Comparison of ENCODE assay signal across 7 cellular contexts in the genomic region with DNA sequence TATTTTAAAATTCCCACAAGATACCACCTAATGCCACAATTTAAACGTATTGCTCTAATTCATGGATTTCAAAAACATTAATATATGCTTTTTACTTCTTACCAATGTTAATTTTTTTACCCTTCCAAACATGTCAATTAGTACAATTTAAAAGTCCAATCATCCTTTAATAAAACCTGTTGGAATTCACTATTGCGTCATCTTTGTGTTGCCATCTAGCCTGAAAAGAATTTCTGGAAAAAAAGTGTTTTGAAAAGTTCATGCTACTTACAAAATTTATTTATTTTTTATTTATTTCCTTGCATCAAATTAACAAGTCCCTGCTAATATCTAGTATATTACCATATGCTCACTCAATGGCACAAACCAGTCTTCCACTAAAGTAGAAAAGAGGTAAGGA. TPM values are rescaled to one million over a fixed set of nuclear protein-coding genes. Genes with fewer than 3 reads are reported as not detected.
A peak's percentile ranks its signal among the peaks of the same experiment; 100 is the strongest.
DNase-seq lines count a peak whose midpoint lies in the region; ATAC-seq, FAIRE-seq and TF ChIP-seq lines count a peak whose summit lies in the region.
"Not testable (repeated sequence)": the region's sequence is repeated elsewhere in the genome, so short reads cannot be mapped to it uniquely, and the experiment has no call there.

No MANE protein-coding gene starts in this region.

- H3K36me3 Mint-ChIP-seq in MCF 10A (ENCODE audit: insufficient read depth, unreplicated experiment) = not testable (repeated sequence)

- TSS peak; percentile 61 for BruUV-seq in A673 (replicated peaks; lab: Mats Ljungman, UMichigan)
- BruUV-seq in MCF 10A (replicated peaks; lab: Mats Ljungman, UMichigan); HepG2 (replicated peaks; lab: Mats Ljungman, UMichigan): not testable (repeated sequence)

- not testable (repeated sequence) for H4K20me1 ChIP-seq in KMS-11 (ENCODE audit: insufficient read depth); HepG2 (ENCODE audit: insufficient read depth, low read length)

- CTCF ChIA-PET in A673 (lab: Charles Lee); RWPE1 (lab: Yijun Ruan, JAX); MCF 10A (lab: Yijun Ruan, JAX); HepG2 (lab: Yijun Ruan, JAX; ENCODE audit: low intra/inter-chr PET ratio, low total read pairs): not testable (repeated sequence)

- intact Hi-C loops in A673 (cut with micrococcal nuclease; ENCODE audit: unreplicated experiment); MCF 10A (cut with micrococcal nuclease); HepG2 (cut with micrococcal nuclease; ENCODE audit: unreplicated experiment); psoas muscle (cut with DNase I): not testable (repeated sequence)

- not testable (repeated sequence) for FAIRE-seq in HepG2 (lab: Jason Lieb, UNC)

- not testable (repeated sequence) for ATAC-seq in HepG2, psoas muscle

- H3K4me3 Mint-ChIP-seq in MCF 10A (ENCODE audit: unreplicated experiment) = peak overlapping the region; percentile 94

- H3K36me3 ChIP-seq in A673 (ENCODE audit: insufficient read depth, low read length, poor library complexity, severe bottlenecking); KMS-11 (ENCODE audit: insufficient read depth); HepG2 (replicated peaks in 1 of 2; ENCODE audit: control insufficient read depth in 1 of 2, insufficient read depth in 2 of 2, low read length in 2 of 2); psoas muscle (ENCODE audit: insufficient read depth in 1 of 2, low read depth in 1 of 2): not testable (repeated sequence)

- H3K79me2 ChIP-seq in KMS-11 (ENCODE audit: insufficient read depth, low read depth) = peaks cover 53% of the 10 kb centered on the region
- peaks cover 33% of the 10 kb centered on the region for H3K79me2 ChIP-seq in HepG2 (ENCODE audit: insufficient read depth, low read length)

- in situ Hi-C loops in HepG2 (cut with HindIII; ENCODE audit: extremely low pct_ligation_motif_present, low pct_unique_long_range_greater_than_20kb) = not testable (repeated sequence)

- H3K4me2 ChIP-seq in KMS-11 = peak overlapping the region; percentile 7; the same call in 1 of the 2 replicates
- H3K4me2 ChIP-seq in HepG2 (ENCODE audit: low read depth, low read length) = peak overlapping the region; percentile 58

- not testable (repeated sequence) for H3K9me3 Mint-ChIP-seq in MCF 10A (ENCODE audit: unreplicated experiment)

- H3K9me3 ChIP-seq in A673 (ENCODE audit: low read depth, low read length, poor library complexity, severe bottlenecking); HepG2 (ENCODE audit: low read length); psoas muscle: not testable (repeated sequence)

- TF ChIP-seq CTCF in A673 (conservative IDR thresholded peaks at IDR 0.05; ENCODE audit: low read depth, low read length); KMS-11 (conservative IDR thresholded peaks at IDR 0.05; ENCODE audit: low read depth, low read length); RWPE1 (conservative IDR thresholded peaks at IDR 0.05; ENCODE audit: low read depth); MCF 10A (IDR thresholded peaks at IDR 0.05; ENCODE audit: unreplicated experiment); fibroblast of pulmonary artery (IDR thresholded peaks at IDR 0.05; ENCODE audit: low read length, missing control alignments); HepG2 (CRISPR knock-in tag; IDR thresholded peaks at IDR 0.05); psoas muscle (IDR thresholded peaks at IDR 0.05): not testable (repeated sequence)

- WGBS in HepG2 (ENCODE audit: low lambda C conversion rate) = 37% methylated on average over 2 of the region's 2 CpGs
- WGBS in psoas muscle, 3 donors = 37 to 71% (median 65%) methylated on average over 2 of the region's 2 CpGs

- not testable (repeated sequence) for DNase-seq in A673 (ENCODE audit: low spot score); RWPE1 (ENCODE audit: low spot score); MCF 10A (ENCODE audit: unreplicated experiment); fibroblast of pulmonary artery (ENCODE audit: low read depth); HepG2 (ENCODE audit: low spot score); psoas muscle

- H3K27ac Mint-ChIP-seq in MCF 10A (ENCODE audit: low read depth, unreplicated experiment) = not testable (repeated sequence)

- H3K4me1 Mint-ChIP-seq in MCF 10A (ENCODE audit: insufficient read depth, unreplicated experiment) = not testable (repeated sequence)

- not testable (repeated sequence) for TF ChIP-seq RAD21 in HepG2 (CRISPR knock-in tag; IDR thresholded peaks at IDR 0.05)

- H3K4me3 ChIP-seq in A673 (ENCODE audit: low read depth, low read length, poor library complexity, severe bottlenecking); KMS-11 (IDR thresholded peaks at IDR 0.05; ENCODE audit: insufficient read depth, low read depth, low read length); psoas muscle: not testable (repeated sequence)
- H3K4me3 ChIP-seq in fibroblast of pulmonary artery (replicated peaks; ENCODE audit: low read depth, low read length) (peak overlapping the region; percentile 12), HepG2 (replicated peaks in 1 of 3; ENCODE audit: insufficient read depth in 1 of 3, low read depth in 2 of 3, low read length in 3 of 3) (peak overlapping the region in 2 of 3 experiments; percentile 34 to 40; a peak in 2 of 6 replicates)

- H3K27me3 ChIP-seq in A673 (replicated peaks; ENCODE audit: insufficient read depth, low read depth, low read length, poor library complexity); KMS-11 (ENCODE audit: insufficient read depth, low read depth); HepG2 (ENCODE audit: control insufficient read depth in 1 of 2, insufficient read depth in 2 of 2, low read length in 2 of 2); psoas muscle (ENCODE audit: insufficient read depth in 3 of 3, low read length in 2 of 3): not testable (repeated sequence)

- not testable (repeated sequence) for H3K27me3 Mint-ChIP-seq in MCF 10A (ENCODE audit: insufficient read depth, unreplicated experiment)

- not testable (repeated sequence) for H2AFZ ChIP-seq in KMS-11 (ENCODE audit: low read depth); HepG2 (ENCODE audit: low read length)

- not testable (repeated sequence) for H3K9ac ChIP-seq in KMS-11; HepG2 (ENCODE audit: insufficient read depth, low read depth, low read length)

- TF ChIP-seq POLR2A in HepG2 (IDR thresholded peaks at IDR 0.05; ENCODE audit: insufficient read depth in 1 of 2, low read depth in 2 of 2, low read length in 2 of 2) = not testable (repeated sequence)

- not testable (repeated sequence) for H3K27ac ChIP-seq in A673 (ENCODE audit: low read depth, low read length, poor library complexity, severe bottlenecking); KMS-11
- H3K27ac ChIP-seq in RWPE1 = peak overlapping the region; percentile 41; the same call in 1 of the 2 replicates
- H3K27ac ChIP-seq in HepG2 (ENCODE audit: extremely low read length, insufficient read depth, low read length) = peak overlapping the region; percentile 75
- H3K27ac ChIP-seq in psoas muscle = peak overlapping the region; percentile 71

- POLR2A ChIA-PET in A673 (lab: Charles Lee; ENCODE audit: low non-redundant PET); RWPE1 (lab: Yijun Ruan, JAX; ENCODE audit: low non-redundant PET); MCF 10A (lab: Yijun Ruan, JAX); HepG2 (lab: Yijun Ruan, JAX): not testable (repeated sequence)

- H3K4me1 ChIP-seq in A673 (ENCODE audit: insufficient read depth, low read length, poor library complexity, severe bottlenecking); HepG2 (ENCODE audit: insufficient read depth, low read length); psoas muscle: not testable (repeated sequence)
- peaks cover 14% of the 10 kb centered on the region for H3K4me1 ChIP-seq in KMS-11 (ENCODE audit: low read depth, poor library complexity, severe bottlenecking)

- not testable (repeated sequence) for TF ChIP-seq EP300 in HepG2 (IDR thresholded peaks at IDR 0.05; ENCODE audit: low read depth in 2 of 2, low read length in 2 of 2); HepG2 (CRISPR knock-in tag; IDR thresholded peaks at IDR 0.05; ENCODE audit: borderline replicate concordance)

RNA-seq across cellular contexts. Expression of a gene that starts 42.6 kb away (rescaled TPM):
- total RNA-seq in A673 (2021) (34.4 and 36.5 TPM in 2 replicates), MCF 10A (2022) (37.2 and 48.4 TPM in 2 replicates), HepG2 (2016; rRNA removed; fragmentation: Illumina TruSeq; extraction: Trizol) (89.5 and 130 TPM in 2 replicates), psoas muscle (10 to 100 TPM; 36.0 to 55.5 (median 46.7) TPM)
- total RNA-seq in HepG2 (2016; cell fraction: cytosol; rRNA removed; fragmentation: Illumina TruSeq; extraction: Trizol; ENCODE audit: low read depth) = 39.9 and 40.5 TPM in 2 replicates
- total RNA-seq in HepG2 (2016; cell fraction: insoluble cytoplasmic fraction; rRNA removed; fragmentation: Illumina TruSeq; extraction: Trizol) = 89.7 and 136 TPM in 2 replicates
- total RNA-seq in HepG2 (2016; cell fraction: membrane; rRNA removed; fragmentation: Illumina TruSeq; extraction: Trizol) = 92.4 and 101 TPM in 2 replicates
- total RNA-seq in HepG2 (2016; cell fraction: nucleus; rRNA removed; fragmentation: Illumina TruSeq; extraction: Trizol) = 47.1 and 50.4 TPM in 2 replicates
- polyA plus RNA-seq in HepG2 (2011; rRNA removed) (124 and 157 TPM in 2 replicates), psoas muscle (100 to 1,000 TPM in 1 of 3 donors, 10 to 100 TPM in 2; 49.2 to 132 (median 67.7) TPM)
- polyA plus RNA-seq in HepG2 (2011; cell fraction: cytosol; rRNA removed) = 121 and 150 TPM in 2 replicates
- 27.4 and 36.1 TPM in 2 replicates for polyA plus RNA-seq in HepG2 (2011; cell fraction: nucleus; rRNA removed)
- 95.8 and 105 TPM in 2 replicates for polyA plus RNA-seq in HepG2 (2012)
- polyA plus RNA-seq in HepG2 (2016; cell fraction: cytosol; fragmentation: Illumina TruSeq; extraction: Trizol; ENCODE audit: low read depth) = 55.8 and 62.5 TPM in 2 replicates
- 191 and 196 TPM in 2 replicates for polyA plus RNA-seq in HepG2 (2016; cell fraction: insoluble cytoplasmic fraction; fragmentation: Illumina TruSeq; extraction: Trizol; ENCODE audit: low read depth)
- 108 and 122 TPM in 2 replicates for polyA plus RNA-seq in HepG2 (2016; cell fraction: membrane; fragmentation: Illumina TruSeq; extraction: Trizol; ENCODE audit: low read depth)
- 78.5 and 84.6 TPM in 2 replicates for polyA plus RNA-seq in HepG2 (2016; cell fraction: nucleus; fragmentation: Illumina TruSeq; extraction: Trizol; ENCODE audit: insufficient read depth, low read depth)
- 71.4 and 88.7 TPM in 2 replicates for polyA minus RNA-seq in HepG2 (2011; rRNA and poly(A)+ RNA removed; ENCODE audit: low replicate concordance)
- 60.8 and 62.0 TPM in 2 replicates for polyA minus RNA-seq in HepG2 (2011; cell fraction: cytosol; rRNA and poly(A)+ RNA removed)
- polyA minus RNA-seq in HepG2 (2011; cell fraction: nucleus; rRNA and poly(A)+ RNA removed) = 30.0 and 40.5 TPM in 2 replicates
